In the genomic region with DNA sequence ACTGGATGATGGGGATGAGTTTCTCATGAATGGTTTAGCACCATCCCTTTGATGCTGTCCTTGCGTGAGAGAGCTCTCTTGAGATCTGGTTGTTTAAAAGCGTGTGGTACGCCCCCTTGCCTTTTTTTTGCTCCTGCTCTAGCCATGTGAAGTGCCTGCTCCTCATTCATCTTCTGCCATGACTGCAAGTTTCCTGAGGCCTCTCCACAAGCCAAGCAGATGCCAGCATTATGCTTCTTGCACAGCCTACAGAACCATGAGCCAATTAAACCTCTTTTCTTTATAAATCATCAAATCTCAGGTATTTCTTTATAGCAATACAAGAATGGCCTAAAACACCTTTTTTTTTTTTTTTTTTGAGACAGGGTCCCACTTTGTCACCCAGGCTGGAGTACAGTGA, we compare ENCODE assay signal across 2 cellular contexts.
TF ChIP-seq lines count a peak whose summit lies in the region.

No MANE protein-coding gene starts in this region.

TF ChIP-seq in HEK293, 187 proteins besides CTCF, POLR2A, EP300 and RAD21 (continued from another document):
- TF ChIP-seq, protein P1, sequence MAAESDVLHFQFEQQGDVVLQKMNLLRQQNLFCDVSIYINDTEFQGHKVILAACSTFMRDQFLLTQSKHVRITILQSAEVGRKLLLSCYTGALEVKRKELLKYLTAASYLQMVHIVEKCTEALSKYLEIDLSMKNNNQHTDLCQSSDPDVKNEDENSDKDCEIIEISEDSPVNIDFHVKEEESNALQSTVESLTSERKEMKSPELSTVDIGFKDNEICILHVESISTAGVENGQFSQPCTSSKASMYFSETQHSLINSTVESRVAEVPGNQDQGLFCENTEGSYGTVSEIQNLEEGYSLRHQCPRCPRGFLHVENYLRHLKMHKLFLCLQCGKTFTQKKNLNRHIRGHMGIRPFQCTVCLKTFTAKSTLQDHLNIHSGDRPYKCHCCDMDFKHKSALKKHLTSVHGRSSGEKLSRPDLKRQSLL (tag by site-specific recombination; IDR thresholded peaks at IDR 0.05) = 0 out of 2 replicates have a peak, but pooled peaks have one; percentile 15
- no peak for TF ChIP-seq ZNF670 (tag by site-specific recombination; IDR thresholded peaks at IDR 0.05; ENCODE audit: low read depth)
- TF ChIP-seq ZNF324 (tag by site-specific recombination; IDR thresholded peaks at IDR 0.05) = no peak
- TF ChIP-seq, protein P2, sequence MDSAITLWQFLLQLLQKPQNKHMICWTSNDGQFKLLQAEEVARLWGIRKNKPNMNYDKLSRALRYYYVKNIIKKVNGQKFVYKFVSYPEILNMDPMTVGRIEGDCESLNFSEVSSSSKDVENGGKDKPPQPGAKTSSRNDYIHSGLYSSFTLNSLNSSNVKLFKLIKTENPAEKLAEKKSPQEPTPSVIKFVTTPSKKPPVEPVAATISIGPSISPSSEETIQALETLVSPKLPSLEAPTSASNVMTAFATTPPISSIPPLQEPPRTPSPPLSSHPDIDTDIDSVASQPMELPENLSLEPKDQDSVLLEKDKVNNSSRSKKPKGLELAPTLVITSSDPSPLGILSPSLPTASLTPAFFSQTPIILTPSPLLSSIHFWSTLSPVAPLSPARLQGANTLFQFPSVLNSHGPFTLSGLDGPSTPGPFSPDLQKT (IDR thresholded peaks at IDR 0.05; ENCODE audit: borderline replicate concordance, low read depth, low read length) = no peak
- no peak for TF ChIP-seq ZNF843 (tag by site-specific recombination; IDR thresholded peaks at IDR 0.05)
- TF ChIP-seq ZNF10 (tag by site-specific recombination; IDR thresholded peaks at IDR 0.05) = no peak
- no peak for TF ChIP-seq ZNF138 (tag by site-specific recombination; IDR thresholded peaks at IDR 0.05; ENCODE audit: borderline replicate concordance)
- no peak for TF ChIP-seq ZNF658 (tag by site-specific recombination; IDR thresholded peaks at IDR 0.05)
- TF ChIP-seq ZNF626 (tag by site-specific recombination; IDR thresholded peaks at IDR 0.05) = no peak
- TF ChIP-seq SETDB1 (IDR thresholded peaks at IDR 0.05; ENCODE audit: insufficient read length, low read length) = peak; percentile 64
- no peak for TF ChIP-seq ZNF777 (tag by site-specific recombination; IDR thresholded peaks at IDR 0.05; ENCODE audit: borderline replicate concordance)
TF ChIP-seq in HEK293: peak in this region for 2.

TF ChIP-seq in K562, 482 proteins besides CTCF, POLR2A, EP300 and RAD21 (continued from another document):
- TF ChIP-seq NR2F6 (CRISPR knock-in tag; IDR thresholded peaks at IDR 0.05) = no peak
- peak; percentile 64; the same call in 1 of the 2 replicates for TF ChIP-seq TRIM28 (IDR thresholded peaks at IDR 0.05)
